8 cellular contexts compared by ENCODE assay signal in genomic region chr2:164599954-164600589, GRCh38. TPM values are rescaled to one million over a fixed set of nuclear protein-coding genes. Genes with fewer than 3 reads are reported as not detected.
DNase-seq lines count a peak whose midpoint lies in the region; ATAC-seq and TF ChIP-seq lines count a peak whose summit lies in the region.

No MANE protein-coding gene starts in this region.

- H3K36me3 Mint-ChIP-seq in MCF 10A (ENCODE audit: insufficient read depth, unreplicated experiment) = no peaks in the 10 kb centered on the region

- H3K4me1 Mint-ChIP-seq in MCF 10A (ENCODE audit: insufficient read depth, unreplicated experiment) = peaks cover 13% of the 10 kb centered on the region

- no peaks in the 10 kb centered on the region for H3K27me3 Mint-ChIP-seq in MCF 10A (ENCODE audit: insufficient read depth, unreplicated experiment)

- H3K4me3 Mint-ChIP-seq in MCF 10A (ENCODE audit: unreplicated experiment) = no peak overlapping the region

- no peaks in the 10 kb centered on the region for H3K9me3 Mint-ChIP-seq in MCF 10A (ENCODE audit: unreplicated experiment)

- CTCF ChIA-PET in MCF 10A (lab: Yijun Ruan, JAX) = interaction anchor here (0.6 to 6.5 kb wide), 20 partner anchors 9 to 1432 kb away, joined by 3 to 67 read pairs (median 3); no protein-coding TSS in a partner anchor

- POLR2A ChIA-PET in MCF 10A (lab: Yijun Ruan, JAX) = interaction anchor here (0.7 to 0.8 kb wide), 2 partner anchors 29 to 96 kb away, joined by 3 to 4 read pairs; no protein-coding TSS in a partner anchor

- intact Hi-C loops in MCF 10A (cut with micrococcal nuclease) = loop anchor here (1.0 to 5.0 kb wide), 2 partner anchors 40 to 1428 kb away; no protein-coding TSS in a partner anchor

- peak; percentile 83 for TF ChIP-seq CTCF in MCF 10A (IDR thresholded peaks at IDR 0.05; ENCODE audit: unreplicated experiment)

- peak; percentile 41 for DNase-seq in Daoy (ENCODE audit: low read depth)
- peak; percentile 93 for DNase-seq in NCI-H82 (lab: John Stamatoyannopoulos, UW)
- DNase-seq in MCF 10A (ENCODE audit: unreplicated experiment) = peak; percentile 81
- DNase-seq in left kidney (ENCODE audit: low read depth, low spot score) = peak; percentile 81
- DNase-seq in activated effector memory CD4-positive, alpha-beta T cell treated with anti-CD3 and anti-CD28 coated beads, Interleukin-2, amount 50 U/mL, for 16 hours = no peak
- DNase-seq in stimulated activated naive CD4-positive, alpha-beta T cell (lab: John Stamatoyannopoulos, UW) = no peak

- no peak overlapping the region for H3K27ac Mint-ChIP-seq in MCF 10A (ENCODE audit: low read depth, unreplicated experiment)

- ATAC-seq in GM21381 (IDR thresholded peaks at IDR 0.05; ENCODE audit: unreplicated experiment) = peak; percentile 99
- ATAC-seq in HG03520 (IDR thresholded peaks at IDR 0.05; ENCODE audit: unreplicated experiment) = peak; percentile 99

- no TSS peak for BruUV-seq in MCF 10A (replicated peaks; lab: Mats Ljungman, UMichigan)

RNA-seq across cellular contexts. Expression of gene GRB14, which starts 21.2 kb away (rescaled TPM):
- total RNA-seq in Daoy (2014; rRNA removed; shearing (Covaris generic)) = 0.48 and 2.9 TPM in 2 replicates
- 1.5 and 2.0 TPM in 2 replicates for total RNA-seq in MCF 10A (2022)

Comparison
In these comparisons a context has a peak if more than half of its experiments do, and no peak if none do; other contexts are left out.
1. DNase-seq: peak in Daoy (single experiment), NCI-H82 (single experiment), MCF 10A (single experiment) and left kidney (single experiment); none in activated effector memory CD4-positive, alpha-beta T cell treated with anti-CD3 and anti-CD28 coated beads, Interleukin-2, amount 50 U/mL, for 16 hours (single experiment) and stimulated activated naive CD4-positive, alpha-beta T cell (0 of 6).